In the genomic region with DNA sequence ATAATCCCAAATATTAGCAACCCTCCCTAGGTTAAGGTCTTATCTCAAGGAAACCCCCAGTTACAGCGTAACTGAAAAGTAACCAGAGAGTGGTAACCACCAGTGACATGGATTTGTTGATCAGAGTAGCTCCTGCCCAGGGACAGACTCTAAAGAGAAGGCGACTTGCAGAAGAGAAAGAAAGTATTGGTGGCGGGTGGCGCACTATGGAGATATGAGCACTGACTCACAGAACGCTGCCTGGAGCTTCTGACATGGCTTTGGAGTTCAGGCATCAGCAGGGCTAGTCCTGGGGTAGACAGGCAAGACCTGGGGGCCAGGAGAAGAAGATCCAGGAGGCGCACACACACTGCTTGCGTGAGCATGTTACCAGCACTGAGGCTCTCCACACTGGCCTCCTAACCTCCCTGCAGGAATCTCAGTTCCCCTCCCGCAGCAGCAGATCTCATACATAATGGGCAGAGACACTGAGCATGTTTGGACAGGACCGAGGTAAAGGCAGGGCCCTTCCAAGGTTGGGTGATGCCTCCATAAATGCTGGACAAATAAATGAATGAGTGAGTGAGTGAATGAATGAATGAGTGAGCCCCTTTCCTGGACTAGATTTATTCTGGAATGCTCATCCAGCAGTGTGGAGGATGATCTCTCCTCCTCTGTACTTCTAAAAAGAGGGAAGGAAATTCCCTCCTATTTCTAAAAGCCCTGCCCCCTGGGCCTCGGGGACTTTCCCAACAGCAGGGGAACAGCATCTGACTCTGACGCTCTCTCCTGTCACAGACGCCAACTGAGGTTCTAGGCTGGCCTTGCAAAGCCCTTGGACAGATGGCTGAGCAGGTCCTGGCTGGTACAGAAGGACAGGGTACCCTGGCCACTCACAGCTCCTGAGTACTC, we compare ENCODE assay signal across 8 cellular contexts.
DNase-seq lines count a peak whose midpoint lies in the region; ATAC-seq and TF ChIP-seq lines count a peak whose summit lies in the region.

No MANE protein-coding gene starts in this region.

- peak overlapping the region; percentile 79 to 90 (median 84) for H3K27ac ChIP-seq in stomach

- H3K36me3 Mint-ChIP-seq in activated CD4-positive, alpha-beta T cell treated with anti-CD3 and anti-CD28 coated beads for 36 hours (ENCODE audit: low read depth): peaks cover 66% of the 10 kb centered on the region
- H3K36me3 Mint-ChIP-seq in activated T-helper 1 cell treated with anti-CD3 and anti-CD28 coated beads, Interleukin-12 subunit alpha, Interleukin-12 subunit beta, Interleukin-2, Interleukin-4 antibody, amounts not matched to agents 30 ng/mL and 10 ng/mL and 1 ng/mL, durations not matched to agents 14 hours and 24 hours and 36 hours (ENCODE audit: low read depth): peaks cover 52% of the 10 kb centered on the region
- peaks cover 6 to 37% (median 10%) of the 10 kb centered on the region in 3 donors for H3K36me3 Mint-ChIP-seq in immature natural killer cell

- H3K4me3 Mint-ChIP-seq in activated CD4-positive, alpha-beta T cell treated with anti-CD3 and anti-CD28 coated beads for 36 hours: no peak overlapping the region
- H3K4me3 Mint-ChIP-seq in activated T-helper 1 cell treated with anti-CD3 and anti-CD28 coated beads, Interleukin-12 subunit alpha, Interleukin-12 subunit beta, Interleukin-2, Interleukin-4 antibody, amounts not matched to agents 30 ng/mL and 10 ng/mL and 1 ng/mL, durations not matched to agents 14 hours and 24 hours and 36 hours: peak overlapping the region; percentile 64
- H3K4me3 Mint-ChIP-seq in immature natural killer cell: peak overlapping the region in 1 of 5 donors; percentile 3

- H3K9me3 ChIP-seq in stomach: no peaks in the 10 kb centered on the region

- peak; percentile 53 for ATAC-seq in activated CD4-positive, alpha-beta T cell treated with anti-CD3 and anti-CD28 coated beads for 36 hours

- CTCF ChIA-PET in activated CD4-positive, alpha-beta T cell treated with anti-CD3 and anti-CD28 coated beads for 36 hours (lab: Charles Lee): interaction anchor here (0.7 kb wide), 1 partner anchor 660 kb away, joined by 3 read pairs; no protein-coding TSS in a partner anchor

- H3K4me1 Mint-ChIP-seq in activated CD4-positive, alpha-beta T cell treated with anti-CD3 and anti-CD28 coated beads for 36 hours: peaks cover 54% of the 10 kb centered on the region
- H3K4me1 Mint-ChIP-seq in activated T-helper 1 cell treated with anti-CD3 and anti-CD28 coated beads, Interleukin-12 subunit alpha, Interleukin-12 subunit beta, Interleukin-2, Interleukin-4 antibody, amounts not matched to agents 30 ng/mL and 10 ng/mL and 1 ng/mL, durations not matched to agents 14 hours and 24 hours and 36 hours (ENCODE audit: low read depth): peaks cover 59% of the 10 kb centered on the region
- H3K4me1 Mint-ChIP-seq in immature natural killer cell: peaks cover 49 to 51% of the 10 kb centered on the region in 2 donors

- no peak for TF ChIP-seq CTCF in stomach (IDR thresholded peaks at IDR 0.05)

- H3K9me3 Mint-ChIP-seq in activated CD4-positive, alpha-beta T cell treated with anti-CD3 and anti-CD28 coated beads for 36 hours (ENCODE audit: low read depth): no peaks in the 10 kb centered on the region
- H3K9me3 Mint-ChIP-seq in activated T-helper 1 cell treated with anti-CD3 and anti-CD28 coated beads, Interleukin-12 subunit alpha, Interleukin-12 subunit beta, Interleukin-2, Interleukin-4 antibody, amounts not matched to agents 30 ng/mL and 10 ng/mL and 1 ng/mL, durations not matched to agents 14 hours and 24 hours and 36 hours: no peaks in the 10 kb centered on the region
- no peaks in the 10 kb centered on the region for H3K9me3 Mint-ChIP-seq in immature natural killer cell

- H3K36me3 ChIP-seq in stomach: peaks cover 0 to 54% (median 23%) of the 10 kb centered on the region in 4 donors

- no peaks in the 10 kb centered on the region for H3K27me3 ChIP-seq in stomach

- H3K4me1 ChIP-seq in stomach: peaks cover 33 to 83% (median 44%) of the 10 kb centered on the region in 4 donors

- H3K27me3 Mint-ChIP-seq in activated CD4-positive, alpha-beta T cell treated with anti-CD3 and anti-CD28 coated beads for 36 hours: no peaks in the 10 kb centered on the region
- H3K27me3 Mint-ChIP-seq in activated T-helper 1 cell treated with anti-CD3 and anti-CD28 coated beads, Interleukin-12 subunit alpha, Interleukin-12 subunit beta, Interleukin-2, Interleukin-4 antibody, amounts not matched to agents 30 ng/mL and 10 ng/mL and 1 ng/mL, durations not matched to agents 14 hours and 24 hours and 36 hours (ENCODE audit: insufficient read depth): no peaks in the 10 kb centered on the region
- H3K27me3 Mint-ChIP-seq in immature natural killer cell (ENCODE audit: low read depth in 3 of 3): peaks cover 0 to 19% (median 6%) of the 10 kb centered on the region in 3 donors

- peak; percentile 27 for DNase-seq in activated CD4-positive, alpha-beta T cell treated with anti-CD3 and anti-CD28 coated beads for 36 hours
- DNase-seq in activated CD4-positive, alpha-beta T cell treated with anti-CD3 and anti-CD28 coated beads for 4 hours: no peak
- no peak for DNase-seq in activated T-helper 1 cell treated with anti-CD3 and anti-CD28 coated beads, Interleukin-12 subunit alpha, Interleukin-12 subunit beta, Interleukin-2, Interleukin-4 antibody, amounts not matched to agents 30 ng/mL and 10 ng/mL and 1 ng/mL, durations not matched to agents 14 hours and 24 hours and 36 hours (ENCODE audit: low spot score)
- DNase-seq in immature natural killer cell (no peak), stomach (peak; percentile 60), posterior vena cava (ENCODE audit: low spot score) (no peak), COLO829 (ENCODE audit: low spot score) (no peak), SK-N-DZ (ENCODE audit: low spot score) (no peak)

- POLR2A ChIA-PET in activated CD4-positive, alpha-beta T cell treated with anti-CD3 and anti-CD28 coated beads for 36 hours (lab: Charles Lee): interaction anchor here (0.5 kb wide), 1 partner anchor 29 kb away, joined by 3 read pairs; no protein-coding TSS in a partner anchor

- peak overlapping the region; percentile 42 for H3K27ac Mint-ChIP-seq in activated CD4-positive, alpha-beta T cell treated with anti-CD3 and anti-CD28 coated beads for 36 hours
- H3K27ac Mint-ChIP-seq in activated T-helper 1 cell treated with anti-CD3 and anti-CD28 coated beads, Interleukin-12 subunit alpha, Interleukin-12 subunit beta, Interleukin-2, Interleukin-4 antibody, amounts not matched to agents 30 ng/mL and 10 ng/mL and 1 ng/mL, durations not matched to agents 14 hours and 24 hours and 36 hours: peak overlapping the region; percentile 56
- H3K27ac Mint-ChIP-seq in immature natural killer cell: peak overlapping the region; percentile 9 to 82 (median 52)

- intact Hi-C loops in activated CD4-positive, alpha-beta T cell treated with anti-CD3 and anti-CD28 coated beads for 36 hours (cut with DNase I, micrococcal nuclease): loop anchor here in 1 of 2 experiments (2.0 kb wide), 1 partner anchor 19 kb away; no protein-coding TSS in a partner anchor
- intact Hi-C loops in activated T-helper 1 cell treated with anti-CD3 and anti-CD28 coated beads, Interleukin-12 subunit alpha, Interleukin-12 subunit beta, Interleukin-2, Interleukin-4 antibody, amounts not matched to agents 30 ng/mL and 10 ng/mL and 1 ng/mL, durations not matched to agents 14 hours and 24 hours and 36 hours (cut with micrococcal nuclease): loop anchor here (2.0 kb wide), 1 partner anchor 37 kb away; no protein-coding TSS in a partner anchor
- intact Hi-C loops in stomach (cut with DNase I; ENCODE audit: low total_unique reads) (no loop called here), posterior vena cava (cut with DNase I) (no loop called here)

- TF ChIP-seq EP300 in stomach (IDR thresholded peaks at IDR 0.05): no peak

- no peak for TF ChIP-seq POLR2A in stomach (IDR thresholded peaks at IDR 0.05)

- WGBS in stomach, 5 donors: 42 to 59% (median 53%) methylated on average over 11 to 12 of the region's 12 CpGs

- no peak overlapping the region for H3K4me3 ChIP-seq in stomach

Comparison
In these comparisons a context has a peak if more than half of its experiments do, and no peak if none do; other contexts are left out.
1. DNase-seq: peak in activated CD4-positive, alpha-beta T cell treated with anti-CD3 and anti-CD28 coated beads for 36 hours (single experiment) and stomach (single experiment); none in activated CD4-positive, alpha-beta T cell treated with anti-CD3 and anti-CD28 coated beads for 4 hours (0 of 2), activated T-helper 1 cell treated with anti-CD3 and anti-CD28 coated beads, Interleukin-12 subunit alpha, Interleukin-12 subunit beta, Interleukin-2, Interleukin-4 antibody, amounts not matched to agents 30 ng/mL and 10 ng/mL and 1 ng/mL, durations not matched to agents 14 hours and 24 hours and 36 hours (single experiment), immature natural killer cell (0 of 3), posterior vena cava (single experiment), COLO829 (single experiment) and SK-N-DZ (single experiment).
2. Peak in every context shown above with its lines, with median percentiles within 50 percentile points of each other: H3K27ac Mint-ChIP-seq.